In the genomic region with DNA sequence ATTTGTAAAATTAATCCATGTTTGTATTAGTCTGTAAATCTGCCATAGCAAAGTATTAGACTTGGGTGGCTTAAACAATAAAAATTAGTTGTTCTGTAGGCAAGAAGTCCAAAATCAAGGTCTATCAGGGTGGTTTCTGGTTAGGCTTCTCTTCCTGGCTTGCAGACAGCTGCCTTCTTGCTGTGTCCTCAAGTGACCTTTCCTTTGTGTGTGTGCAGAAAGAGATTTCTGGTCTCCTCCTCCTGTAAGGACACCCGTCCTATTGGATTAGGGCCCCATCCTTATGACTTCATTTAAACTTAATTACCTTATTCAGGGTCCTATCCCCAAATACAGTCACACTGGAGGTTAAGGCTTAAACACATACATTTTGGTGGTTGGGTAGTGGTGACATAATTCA, we compare ENCODE assay signal across 31 cellular contexts. TPM values are rescaled to one million over a fixed set of nuclear protein-coding genes. Genes with fewer than 3 reads are reported as not detected.
DNase-seq lines count a peak whose midpoint lies in the region; ATAC-seq, FAIRE-seq and TF ChIP-seq lines count a peak whose summit lies in the region.
"Had no signal": no experiment of that assay in that cellular context is flagged by ENCODE, and none has a peak within 500 bp of the region (broad histone marks: within the 10 kb centered on the region; RNA-seq: fewer than 3 reads in every experiment).

No MANE protein-coding gene starts in this region.

- H3K4me1 Mint-ChIP-seq in T-helper 2 cell treated with Interferon-gamma antibody and Interleukin-4, amounts not matched to agents 5 μg/mL and 100 μg/mL, for 36 hours (ENCODE audit: low read depth), result no peaks in the 10 kb centered on the region
- H3K4me1 Mint-ChIP-seq: naive thymus-derived CD4-positive, alpha-beta T cell had no signal

- no peak overlapping the region for H3K4me3 Mint-ChIP-seq in T-helper 2 cell treated with Interferon-gamma antibody and Interleukin-4, amounts not matched to agents 5 μg/mL and 100 μg/mL, for 36 hours
- H3K4me3 Mint-ChIP-seq: activated CD8-positive, alpha-beta memory T cell treated with anti-CD3 and anti-CD28 coated beads, Interleukin-2, amount 10 ng/mL, durations not matched to agents 7 days and 5 days; activated T-cell treated with anti-CD3 and anti-CD28 coated beads, Interleukin-2, amount 50 U/mL, for 72 hours; IgD-negative memory B cell; mesothelial cell of epicardium; naive thymus-derived CD4-positive, alpha-beta T cell had no signal

- no peaks in the 10 kb centered on the region for H3K9me3 ChIP-seq in small intestine (ENCODE audit: control insufficient read depth, low read depth)
- H3K9me3 ChIP-seq in tibial nerve, result peaks cover 0 to 15% (median 2%) of the 10 kb centered on the region in 4 donors
- H3K9me3 ChIP-seq: uterus had no signal

- H3K9me3 Mint-ChIP-seq in T-helper 2 cell treated with Interferon-gamma antibody and Interleukin-4, amounts not matched to agents 5 μg/mL and 100 μg/mL, for 36 hours, result peaks cover 4% of the 10 kb centered on the region

- TF ChIP-seq POLR2A in tibial nerve (IDR thresholded peaks at IDR 0.05), result no peak

- H3K36me3 Mint-ChIP-seq in T-helper 2 cell treated with Interferon-gamma antibody and Interleukin-4, amounts not matched to agents 5 μg/mL and 100 μg/mL, for 36 hours (ENCODE audit: low read depth), result no peaks in the 10 kb centered on the region
- H3K36me3 Mint-ChIP-seq: activated CD8-positive, alpha-beta memory T cell treated with anti-CD3 and anti-CD28 coated beads, Interleukin-2, amount 10 ng/mL, durations not matched to agents 7 days and 5 days; IgD-negative memory B cell had no signal

- no peak for TF ChIP-seq EP300 in tibial nerve (IDR thresholded peaks at IDR 0.05)

- H3K36me3 ChIP-seq in small intestine (ENCODE audit: control insufficient read depth in 2 of 2, insufficient read depth in 2 of 2, low read length in 2 of 2) (no peaks in the 10 kb centered on the region), tibial nerve (no peaks in the 10 kb centered on the region)
- H3K36me3 ChIP-seq: brain microvascular endothelial cell, left ventricle myocardium inferior, uterus had no signal

- no peak overlapping the region for H3K27ac Mint-ChIP-seq in T-helper 2 cell treated with Interferon-gamma antibody and Interleukin-4, amounts not matched to agents 5 μg/mL and 100 μg/mL, for 36 hours
- H3K27ac Mint-ChIP-seq: activated CD8-positive, alpha-beta memory T cell treated with anti-CD3 and anti-CD28 coated beads, Interleukin-2, amount 10 ng/mL, durations not matched to agents 7 days and 5 days; activated T-cell treated with anti-CD3 and anti-CD28 coated beads, Interleukin-2, amount 50 U/mL, for 72 hours; IgD-negative memory B cell; mesothelial cell of epicardium; naive thymus-derived CD4-positive, alpha-beta T cell had no signal

- H3K4me1 ChIP-seq in small intestine (ENCODE audit: control insufficient read depth in 2 of 2, insufficient read depth in 1 of 2, low read depth in 1 of 2, low read length in 1 of 2) (peaks cover 0 to 2% of the 10 kb centered on the region in 2 donors), tibial nerve (no peaks in the 10 kb centered on the region)

- peak overlapping the region in 1 of 2 donors; percentile 20 for H3K27ac ChIP-seq in small intestine (ENCODE audit: low read depth in 1 of 2, low read length in 1 of 2)
- H3K27ac ChIP-seq in tibial nerve, result no peak overlapping the region
- H3K27ac ChIP-seq: brain microvascular endothelial cell, left ventricle myocardium inferior, uterus had no signal

- no peak for TF ChIP-seq CTCF in tibial nerve (IDR thresholded peaks at IDR 0.05)

- H3K4me3 ChIP-seq in small intestine (ENCODE audit: low read depth in 1 of 2, low read length in 2 of 2) (no peak overlapping the region), tibial nerve (no peak overlapping the region)
- H3K4me3 ChIP-seq: left ventricle myocardium inferior, uterus had no signal

- DNase-seq in NCI-H2171 treated with DMSO at 0.1 percent for 48 hours (lab: John Stamatoyannopoulos, UW) (peak; percentile 13), NCI-H2171 (lab: John Stamatoyannopoulos, UW) (no peak), NCI-H82 (lab: John Stamatoyannopoulos, UW) (peak; percentile 89), amniotic epithelial cell (ENCODE audit: low read depth) (peak; percentile 34), small intestine (peak; percentile 59), tibial nerve (ENCODE audit: low spot score in 2 of 2) (no peak)
- no peak for DNase-seq in T-helper 2 cell treated with Interferon-gamma antibody and Interleukin-4, amounts not matched to agents 5 μg/mL and 100 μg/mL, for 36 hours (ENCODE audit: low spot score)
- DNase-seq: activated CD4-positive, alpha-beta T cell treated with anti-CD3 and anti-CD28 coated beads, Interleukin-2, amount 50 U/mL, for 1 hour; activated CD8-positive, alpha-beta memory T cell treated with anti-CD3 and anti-CD28 coated beads, Interleukin-2, amount 10 ng/mL, durations not matched to agents 7 days and 5 days; activated naive CD4-positive, alpha-beta T cell treated with Interleukin-2 at 50 U/mL for 16 hours; activated T-cell treated with anti-CD3 and anti-CD28 coated beads, Interleukin-2, amount 50 U/mL, for 72 hours; amniotic stem cell; brain microvascular endothelial cell; DMS79 treated with DMSO at 0.1 percent for 48 hours; left ventricle myocardium inferior; naive thymus-derived CD4-positive, alpha-beta T cell; NCI-H1417; stimulated activated naive CD4-positive, alpha-beta T cell treated with Interleukin-2 at 50 U/mL for 16 hours; uterus had no signal

- 13 to 47% (median 25%) methylated on average over 1 of the region's 1 CpG for WGBS in small intestine, 3 donors
- 28 to 41% methylated on average over 1 of the region's 1 CpG for WGBS in tibial nerve, 2 donors

- H3K27me3 ChIP-seq in small intestine (ENCODE audit: control insufficient read depth in 2 of 2, insufficient read depth in 2 of 2, low read length in 2 of 2) (no peaks in the 10 kb centered on the region), tibial nerve (no peaks in the 10 kb centered on the region)
- H3K27me3 ChIP-seq: brain microvascular endothelial cell, uterus had no signal

- FAIRE-seq in small intestine (lab: Jason Lieb, UNC), result no peak
- FAIRE-seq: A204.1, endothelial cell of umbilical vein, H54 had no signal

- ATAC-seq in GM19397 (IDR thresholded peaks at IDR 0.05; ENCODE audit: unreplicated experiment), result no peak
- ATAC-seq: activated CD8-positive, alpha-beta memory T cell treated with anti-CD3 and anti-CD28 coated beads, Interleukin-2, amount 10 ng/mL, durations not matched to agents 7 days and 5 days; activated T-cell treated with anti-CD3 and anti-CD28 coated beads, Interleukin-2, amount 50 U/mL, for 72 hours; naive thymus-derived CD4-positive, alpha-beta T cell had no signal

- H3K27me3 Mint-ChIP-seq in T-helper 2 cell treated with Interferon-gamma antibody and Interleukin-4, amounts not matched to agents 5 μg/mL and 100 μg/mL, for 36 hours (ENCODE audit: low read depth), result peaks cover 2% of the 10 kb centered on the region
- H3K27me3 Mint-ChIP-seq: activated CD8-positive, alpha-beta memory T cell treated with anti-CD3 and anti-CD28 coated beads, Interleukin-2, amount 10 ng/mL, durations not matched to agents 7 days and 5 days had no signal

RNA-seq across cellular contexts. Expression of a gene that starts 57.8 kb away (rescaled TPM):
- polyA plus RNA-seq in small intestine, result not detected
- not detected for total RNA-seq in tibial nerve
- total RNA-seq: activated CD8-positive, alpha-beta memory T cell treated with anti-CD3 and anti-CD28 coated beads, Interleukin-2, amount 10 ng/mL, durations not matched to agents 7 days and 5 days; activated T-cell treated with anti-CD3 and anti-CD28 coated beads, Interleukin-2, amount 50 U/mL, for 72 hours; chondrocyte; endothelial cell of umbilical vein; left ventricle myocardium inferior; MCF 10A; mesothelial cell of epicardium; naive thymus-derived CD4-positive, alpha-beta T cell; NCI-H460; pulmonary artery endothelial cell; T-helper 2 cell treated with Interferon-gamma antibody and Interleukin-4, amounts not matched to agents 100 ng/mL and 5 ng/mL, for 36 hours; temporal lobe; uterus had no signal
- polyA plus RNA-seq: endothelial cell of umbilical vein; IgD-negative memory B cell; naive thymus-derived CD4-positive, alpha-beta T cell had no signal

Comparison
In these comparisons a context has a peak if more than half of its experiments do, and no peak if none do; other contexts are left out.
1. DNase-seq: peak in NCI-H2171 treated with DMSO at 0.1 percent for 48 hours (single experiment), NCI-H82 (single experiment), amniotic epithelial cell (single experiment) and small intestine (single experiment); none in NCI-H2171 (single experiment), T-helper 2 cell treated with Interferon-gamma antibody and Interleukin-4, amounts not matched to agents 5 μg/mL and 100 μg/mL, for 36 hours (single experiment) and tibial nerve (0 of 2).